12 cellular contexts compared by ENCODE assay signal in the genomic region with DNA sequence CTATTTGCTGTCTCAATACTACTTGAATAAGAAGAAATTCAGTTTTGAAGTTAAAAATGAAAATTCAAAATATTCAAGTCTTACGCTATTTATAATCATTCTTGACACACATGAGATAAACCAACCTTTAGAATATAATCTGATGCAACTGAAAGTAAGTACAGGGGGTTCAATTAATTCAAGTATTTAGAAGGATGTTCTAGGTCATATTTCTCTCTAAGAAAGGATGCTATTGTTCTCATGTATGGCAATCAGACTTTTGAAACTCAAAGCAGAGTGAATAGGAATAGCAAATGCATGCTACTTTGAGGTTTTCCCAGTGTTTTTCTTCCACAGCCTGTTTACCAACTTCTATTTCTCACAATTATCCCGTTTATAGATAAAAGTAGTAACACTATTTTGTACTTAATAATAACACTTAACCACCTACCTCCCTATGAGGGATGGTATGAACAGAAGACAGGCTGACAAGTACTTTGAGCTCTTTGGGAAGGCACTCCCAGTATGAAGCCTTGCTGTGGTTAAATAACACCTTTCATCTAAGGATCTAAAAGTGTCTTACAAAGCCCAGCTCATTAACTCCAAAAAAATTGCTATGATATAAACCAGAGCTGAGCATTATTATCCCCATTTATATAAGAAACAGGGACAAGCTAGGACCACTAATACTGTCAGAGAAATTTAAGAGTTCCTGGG. TPM values are rescaled to one million over a fixed set of nuclear protein-coding genes. Genes with fewer than 3 reads are reported as not detected.
A peak's percentile ranks its signal among the peaks of the same experiment; 100 is the strongest.
DNase-seq lines count a peak whose midpoint lies in the region; ATAC-seq and TF ChIP-seq lines count a peak whose summit lies in the region.
"Had no signal": no experiment of that assay in that cellular context is flagged by ENCODE, and none has a peak within 500 bp of the region (broad histone marks: within the 10 kb centered on the region; RNA-seq: fewer than 3 reads in every experiment).

No MANE protein-coding gene starts in this region.

- H3K9ac ChIP-seq in PC-3 (ENCODE audit: low read length), result no peak overlapping the region
- H3K9ac ChIP-seq in Karpas-422 (ENCODE audit: low read length), result no peak overlapping the region
- H3K9ac ChIP-seq: GM23248 had no signal

- WGBS in heart left ventricle, 4 donors, result 69 to 76% (median 74%) methylated on average over 2 of the region's 2 CpGs
- WGBS in transverse colon (ENCODE audit: low coverage in 1 of 2), 2 donors, result 89 to 90% methylated on average over 2 of the region's 2 CpGs

- peaks cover 9% of the 10 kb centered on the region for H3K36me3 Mint-ChIP-seq in stimulated activated effector memory CD8-positive, alpha-beta T cell treated with anti-CD3 and anti-CD28 coated beads, Interleukin-12 subunit alpha, Interleukin-12 subunit beta, amount 100 ng/mL, for 72 hours

- in situ Hi-C loops in transverse colon (cut with MboI; ENCODE audit: low pct_ligation_motif_present in 1 of 4, low pct_unique_long_range_greater_than_20kb in 1 of 4, low sequenced_read_pairs in 3 of 4), result no loop called here

- no peaks in the 10 kb centered on the region for H3K9me3 Mint-ChIP-seq in stimulated activated effector memory CD8-positive, alpha-beta T cell treated with anti-CD3 and anti-CD28 coated beads, Interleukin-12 subunit alpha, Interleukin-12 subunit beta, amount 100 ng/mL, for 72 hours

- peak overlapping the region; percentile 82; the same call in 1 of the 2 replicates for H3K4me2 ChIP-seq in PC-3 (ENCODE audit: low read length)
- H3K4me2 ChIP-seq in Karpas-422 (ENCODE audit: low read depth, low read length, poor library complexity, severe bottlenecking), result no peak overlapping the region

- no peaks in the 10 kb centered on the region for H3K9me3 ChIP-seq in heart left ventricle
- no peaks in the 10 kb centered on the region for H3K9me3 ChIP-seq in PC-3 (ENCODE audit: low read length)
- no peaks in the 10 kb centered on the region for H3K9me3 ChIP-seq in transverse colon
- no peaks in the 10 kb centered on the region for H3K9me3 ChIP-seq in tibial artery
- H3K9me3 ChIP-seq in Karpas-422 (ENCODE audit: low read length), result no peaks in the 10 kb centered on the region
- H3K9me3 ChIP-seq: BE2C had no signal

- TF ChIP-seq EP300 in transverse colon (IDR thresholded peaks at IDR 0.05; ENCODE audit: low read depth), result no peak

- H4K20me1 ChIP-seq in PC-3 (ENCODE audit: low read length), result no peaks in the 10 kb centered on the region
- no peaks in the 10 kb centered on the region for H4K20me1 ChIP-seq in Karpas-422 (ENCODE audit: insufficient read depth, low read depth, low read length)

- H2AFZ ChIP-seq in PC-3 (ENCODE audit: low read length) (no peak overlapping the region), Karpas-422 (ENCODE audit: low read length) (no peak overlapping the region)
- H2AFZ ChIP-seq: GM23248 had no signal

- H3K27ac ChIP-seq in heart left ventricle, result peak overlapping the region in 9 of 12 donors; percentile 46 to 69 (median 59)
- H3K27ac ChIP-seq in PC-3 (ENCODE audit: low read length), result peak overlapping the region; percentile 75
- H3K27ac ChIP-seq in dorsolateral prefrontal cortex, result peak overlapping the region in 57 of 59 donors; percentile 6 to 88 (median 71)
- H3K27ac ChIP-seq in transverse colon, result no peak overlapping the region
- H3K27ac ChIP-seq in tibial artery, result no peak overlapping the region
- no peak overlapping the region for H3K27ac ChIP-seq in Karpas-422 (ENCODE audit: low read length)
- H3K27ac ChIP-seq: GM23248 had no signal

- ATAC-seq in heart left ventricle (no peak), PC-3 (no peak)
- ATAC-seq in stimulated activated effector memory CD8-positive, alpha-beta T cell treated with anti-CD3 and anti-CD28 coated beads, Interleukin-12 subunit alpha, Interleukin-12 subunit beta, amount 100 ng/mL, for 72 hours, result no peak

- peak overlapping the region; percentile 91 for H3K27ac Mint-ChIP-seq in stimulated activated effector memory CD8-positive, alpha-beta T cell treated with anti-CD3 and anti-CD28 coated beads, Interleukin-12 subunit alpha, Interleukin-12 subunit beta, amount 100 ng/mL, for 72 hours

- H3K27me3 ChIP-seq in heart left ventricle, result no peaks in the 10 kb centered on the region
- no peaks in the 10 kb centered on the region for H3K27me3 ChIP-seq in PC-3 (ENCODE audit: low read length)
- H3K27me3 ChIP-seq in dorsolateral prefrontal cortex, result no peaks in the 10 kb centered on the region
- H3K27me3 ChIP-seq in transverse colon, result no peaks in the 10 kb centered on the region
- no peaks in the 10 kb centered on the region for H3K27me3 ChIP-seq in tibial artery
- H3K27me3 ChIP-seq in Karpas-422 (ENCODE audit: low read length), result no peaks in the 10 kb centered on the region
- H3K27me3 ChIP-seq: BE2C had no signal

- POLR2A ChIA-PET in PC-3 (lab: Charles Lee; ENCODE audit: unreplicated experiment), result no interaction called here

- H3K79me2 ChIP-seq in PC-3 (ENCODE audit: low read length) (no peaks in the 10 kb centered on the region), Karpas-422 (ENCODE audit: low read length) (no peaks in the 10 kb centered on the region)

- intact Hi-C loops in heart left ventricle (cut with DNase I), result loop anchor here in 2 of 10 donors (5.0 kb wide), 1 partner anchor 49 kb away; no protein-coding TSS in a partner anchor
- intact Hi-C loops in cardiac septum (cut with DNase I), result no loop called here
- intact Hi-C loops in PC-3 (cut with micrococcal nuclease), result no loop called here
- intact Hi-C loops in dorsolateral prefrontal cortex (cut with DNase I), result no loop called here
- intact Hi-C loops in transverse colon (cut with DNase I; ENCODE audit: low total_unique reads), result no loop called here
- intact Hi-C loops in tibial artery (cut with DNase I; ENCODE audit: low total_unique reads), result no loop called here

- no peaks in the 10 kb centered on the region for H3F3A ChIP-seq in PC-3 (ENCODE audit: low read length, unreplicated experiment)

- TF ChIP-seq CTCF in heart left ventricle (IDR thresholded peaks at IDR 0.05) (no peak), PC-3 (conservative IDR thresholded peaks at IDR 0.05; ENCODE audit: low read depth, low read length) (no peak), dorsolateral prefrontal cortex (IDR thresholded peaks at IDR 0.05 in 54 of 56, conservative IDR thresholded peaks at IDR 0.05 in 2 of 56; ENCODE audit: low read depth in 1 of 56, partially characterized antibody in 56 of 56) (no peak), transverse colon (IDR thresholded peaks at IDR 0.05) (no peak), tibial artery (IDR thresholded peaks at IDR 0.05) (no peak)

- H3K4me1 ChIP-seq in heart left ventricle, result peaks cover 0 to 45% (median 25%) of the 10 kb centered on the region in 12 donors
- peaks cover 41% of the 10 kb centered on the region for H3K4me1 ChIP-seq in PC-3 (ENCODE audit: insufficient read depth, low read length)
- H3K4me1 ChIP-seq in transverse colon, result peaks cover 0 to 9% (median 4%) of the 10 kb centered on the region in 4 donors
- peaks cover 0 to 6% (median 0%) of the 10 kb centered on the region in 4 donors for H3K4me1 ChIP-seq in tibial artery
- H3K4me1 ChIP-seq in Karpas-422 (ENCODE audit: low read length), result peaks cover 20% of the 10 kb centered on the region

- no TSS peak for BruUV-seq in PC-3 (replicated peaks; lab: Mats Ljungman, UMichigan)

- DNase-seq in heart left ventricle, result no peak
- no peak for DNase-seq in cardiac septum (ENCODE audit: low spot score)
- DNase-seq in PC-3, result no peak
- no peak for DNase-seq in dorsolateral prefrontal cortex
- DNase-seq in stimulated activated effector memory CD8-positive, alpha-beta T cell treated with anti-CD3 and anti-CD28 coated beads, Interleukin-12 subunit alpha, Interleukin-12 subunit beta, amount 100 ng/mL, for 72 hours (ENCODE audit: low spot score in 2 of 2), result no peak
- no peak for DNase-seq in transverse colon
- no peak for DNase-seq in tibial artery
- no peak for DNase-seq in Karpas-422
- DNase-seq: BE2C, GM23248, NCI-H2171 had no signal

- H3K9me2 ChIP-seq in PC-3 (replicated peaks; ENCODE audit: low read length) (no peaks in the 10 kb centered on the region), Karpas-422 (replicated peaks; ENCODE audit: insufficient read depth, low read length) (no peaks in the 10 kb centered on the region)

- no peak for TF ChIP-seq POLR2A in heart left ventricle (IDR thresholded peaks at IDR 0.05)
- no peak for TF ChIP-seq POLR2A in transverse colon (IDR thresholded peaks at IDR 0.05)

- peaks cover 0 to 24% (median 14%) of the 10 kb centered on the region in 9 donors for H3K36me3 ChIP-seq in heart left ventricle
- no peaks in the 10 kb centered on the region for H3K36me3 ChIP-seq in PC-3 (ENCODE audit: low read depth, low read length)
- H3K36me3 ChIP-seq in transverse colon, result peaks cover 0 to 8% (median 1%) of the 10 kb centered on the region in 4 donors
- H3K36me3 ChIP-seq in tibial artery, result peaks cover 0 to 18% (median 11%) of the 10 kb centered on the region in 3 donors
- H3K36me3 ChIP-seq in Karpas-422 (ENCODE audit: insufficient read depth, low read length), result no peaks in the 10 kb centered on the region
- H3K36me3 ChIP-seq: BE2C had no signal

- H3K4me1 Mint-ChIP-seq in stimulated activated effector memory CD8-positive, alpha-beta T cell treated with anti-CD3 and anti-CD28 coated beads, Interleukin-12 subunit alpha, Interleukin-12 subunit beta, amount 100 ng/mL, for 72 hours, result peaks cover 46% of the 10 kb centered on the region

- CTCF ChIA-PET in PC-3 (lab: Charles Lee), result no interaction called here

- H3K4me3 Mint-ChIP-seq in stimulated activated effector memory CD8-positive, alpha-beta T cell treated with anti-CD3 and anti-CD28 coated beads, Interleukin-12 subunit alpha, Interleukin-12 subunit beta, amount 100 ng/mL, for 72 hours, result peak overlapping the region; percentile 56

- H3K4me3 ChIP-seq in heart left ventricle, result no peak overlapping the region
- no peak overlapping the region for H3K4me3 ChIP-seq in PC-3 (ENCODE audit: low read length)
- peak overlapping the region in 4 of 59 donors; percentile 2 to 27 (median 16) for H3K4me3 ChIP-seq in dorsolateral prefrontal cortex
- no peak overlapping the region for H3K4me3 ChIP-seq in transverse colon
- no peak overlapping the region for H3K4me3 ChIP-seq in tibial artery
- H3K4me3 ChIP-seq in Karpas-422 (ENCODE audit: low read length), result no peak overlapping the region
- H3K4me3 ChIP-seq: GM23248 had no signal

RNA-seq across cellular contexts. Expression of a gene that starts 18.0 kb away (rescaled TPM):
- 10 to 100 TPM in 3 of 9 donors, 1 to 10 TPM in 6; 4.4 to 15.1 (median 6.9) TPM for total RNA-seq in heart left ventricle
- polyA plus RNA-seq in heart left ventricle, result 10 to 100 TPM; 11.2 to 16.6 TPM
- total RNA-seq in cardiac septum, result 7.5 TPM
- 0.06 and 0.33 TPM in 2 replicates for total RNA-seq in PC-3 (2014; rRNA removed)
- total RNA-seq in dorsolateral prefrontal cortex, result 100 to 1,000 TPM in 119 of 120 experiments, 10 to 100 TPM in 1; 94.6 to 335 (median 260) TPM
- total RNA-seq in transverse colon, result 10 to 100 TPM in 2 of 4 donors, 1 to 10 TPM in 2; 6.0 to 24.7 (median 9.3) TPM
- total RNA-seq in Karpas-422 (2014; rRNA removed; shearing (Covaris generic); ENCODE audit: low replicate concordance), result 4.4 TPM in 1 of 2 replicates, not detected in the other
- total RNA-seq: GM23248, M059J had no signal

Comparison
In these comparisons a context has a peak if more than half of its experiments do, and no peak if none do; other contexts are left out.
1. H3K27ac ChIP-seq: peak in heart left ventricle (9 of 12), PC-3 (single experiment) and dorsolateral prefrontal cortex (57 of 59); none in transverse colon (0 of 4), tibial artery (0 of 2) and Karpas-422 (single experiment).